ENCODE assay signal across 13 cellular contexts in the genomic region with DNA sequence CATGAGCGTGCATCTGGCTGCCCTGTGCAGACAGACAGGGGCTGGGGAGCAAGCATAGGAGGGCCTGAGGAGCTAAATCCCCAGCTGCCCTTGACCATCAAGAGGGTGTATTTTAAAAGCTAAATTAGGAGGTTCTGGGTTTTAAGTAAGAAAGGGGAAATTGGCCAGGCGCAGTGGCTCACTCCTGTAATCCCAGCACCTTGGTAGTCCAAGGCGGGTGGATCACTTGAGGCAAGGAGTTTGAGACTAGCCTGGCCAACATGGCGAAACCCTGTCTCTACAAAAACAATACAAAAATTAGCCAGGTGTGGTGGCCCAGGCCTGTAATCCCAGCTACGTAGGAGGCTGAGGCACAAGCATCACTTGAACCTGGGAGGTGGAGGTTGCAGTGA. TPM values are rescaled to one million over a fixed set of nuclear protein-coding genes. Genes with fewer than 3 reads are reported as not detected.
DNase-seq lines count a peak whose midpoint lies in the region; ATAC-seq lines count a peak whose summit lies in the region.
"Had no signal": no experiment of that assay in that cellular context is flagged by ENCODE, and none has a peak within 500 bp of the region (broad histone marks: within the 10 kb centered on the region; RNA-seq: fewer than 3 reads in every experiment).

No MANE protein-coding gene starts in this region.

- H3K4me3 Mint-ChIP-seq in activated naive CD4-positive, alpha-beta T cell treated with anti-CD3 and anti-CD28 coated beads for 36 hours, result peak overlapping the region; percentile 60
- H3K4me3 Mint-ChIP-seq in stimulated activated memory B cell treated with anti-CD40 and anti-IgM and Interleukin-4, amounts not matched to agents 10 μg/mL and 1 μg/mL and 100 μg/mL, for 72 hours, result peak overlapping the region; percentile 71

- H3K4me1 Mint-ChIP-seq in activated naive CD4-positive, alpha-beta T cell treated with anti-CD3 and anti-CD28 coated beads for 36 hours (ENCODE audit: low read depth), result peaks cover 46% of the 10 kb centered on the region
- H3K4me1 Mint-ChIP-seq in stimulated activated memory B cell treated with anti-CD40 and anti-IgM and Interleukin-4, amounts not matched to agents 10 μg/mL and 1 μg/mL and 100 μg/mL, for 72 hours, result peaks cover 65% of the 10 kb centered on the region

- intact Hi-C loops in activated naive CD4-positive, alpha-beta T cell treated with anti-CD3 and anti-CD28 coated beads for 36 hours (cut with micrococcal nuclease), result no loop called here

- peak overlapping the region; percentile 66 for H3K27ac Mint-ChIP-seq in activated naive CD4-positive, alpha-beta T cell treated with anti-CD3 and anti-CD28 coated beads for 36 hours
- peak overlapping the region; percentile 92 for H3K27ac Mint-ChIP-seq in stimulated activated memory B cell treated with anti-CD40 and anti-IgM and Interleukin-4, amounts not matched to agents 10 μg/mL and 1 μg/mL and 100 μg/mL, for 72 hours

- DNase-seq in activated naive CD4-positive, alpha-beta T cell treated with anti-CD3 and anti-CD28 coated beads for 36 hours, result no peak
- DNase-seq in activated naive CD4-positive, alpha-beta T cell treated with anti-CD3 and anti-CD28 coated beads, Interleukin-2, amount 50 U/mL, for 16 hours, result no peak
- DNase-seq in UCSD-AML1 (lab: John Stamatoyannopoulos, UW; ENCODE audit: unreplicated experiment) (peak; percentile 61), left lobe of liver (ENCODE audit: low spot score) (peak; percentile 33), pons (ENCODE audit: low spot score) (no peak), RKO (ENCODE audit: low spot score) (no peak)
- DNase-seq: activated CD4-positive, alpha-beta T cell treated with anti-CD3 and anti-CD28 coated beads, Interleukin-2, amount 50 U/mL, for 48 hours; effector CD8-positive, alpha-beta T cell; kidney; SW 1271 had no signal

- H3K9me3 Mint-ChIP-seq in activated naive CD4-positive, alpha-beta T cell treated with anti-CD3 and anti-CD28 coated beads for 36 hours, result peaks cover 10% of the 10 kb centered on the region
- H3K9me3 Mint-ChIP-seq in stimulated activated memory B cell treated with anti-CD40 and anti-IgM and Interleukin-4, amounts not matched to agents 10 μg/mL and 1 μg/mL and 100 μg/mL, for 72 hours, result peaks cover 2% of the 10 kb centered on the region

- no peak for ATAC-seq in left lobe of liver
- ATAC-seq in stimulated activated memory B cell treated with anti-CD40 and anti-IgM and Interleukin-4, amounts not matched to agents 10 μg/mL and 1 μg/mL and 100 μg/mL, for 72 hours, result peak; percentile 0
- no peak for ATAC-seq in GM19452 (IDR thresholded peaks at IDR 0.05; ENCODE audit: unreplicated experiment)
- ATAC-seq: gastroesophageal sphincter had no signal

- H3K36me3 Mint-ChIP-seq in activated naive CD4-positive, alpha-beta T cell treated with anti-CD3 and anti-CD28 coated beads for 36 hours (ENCODE audit: low read depth), result peaks cover 11% of the 10 kb centered on the region
- peaks cover 23% of the 10 kb centered on the region for H3K36me3 Mint-ChIP-seq in stimulated activated memory B cell treated with anti-CD40 and anti-IgM and Interleukin-4, amounts not matched to agents 10 μg/mL and 1 μg/mL and 100 μg/mL, for 72 hours

- CTCF ChIA-PET in activated naive CD4-positive, alpha-beta T cell treated with anti-CD3 and anti-CD28 coated beads for 36 hours (lab: Charles Lee), result interaction anchor here (0.6 to 1.1 kb wide), 6 partner anchors 9 to 103 kb away, joined by 3 to 7 read pairs (median 4); no protein-coding TSS in a partner anchor

- no peaks in the 10 kb centered on the region for H3K27me3 Mint-ChIP-seq in activated naive CD4-positive, alpha-beta T cell treated with anti-CD3 and anti-CD28 coated beads for 36 hours (ENCODE audit: low read depth)
- H3K27me3 Mint-ChIP-seq in stimulated activated memory B cell treated with anti-CD40 and anti-IgM and Interleukin-4, amounts not matched to agents 10 μg/mL and 1 μg/mL and 100 μg/mL, for 72 hours, result no peaks in the 10 kb centered on the region

RNA-seq across cellular contexts. Expression of a gene that starts 27.8 kb away (rescaled TPM):
- 10 to 100 TPM; 31.2 to 31.4 TPM for total RNA-seq in activated naive CD4-positive, alpha-beta T cell treated with anti-CD3 and anti-CD28 coated beads for 36 hours
- total RNA-seq in left lobe of liver, result 31.8 TPM

RNA-seq across cellular contexts. Expression of a gene that starts 40.5 kb away (rescaled TPM):
- total RNA-seq in activated naive CD4-positive, alpha-beta T cell treated with anti-CD3 and anti-CD28 coated beads for 36 hours, result 10 to 100 TPM; 72.2 to 75.8 TPM
- 2.0 TPM for total RNA-seq in left lobe of liver

RNA-seq across cellular contexts. Expression of a gene that starts 56.1 kb away (rescaled TPM):
- total RNA-seq in activated naive CD4-positive, alpha-beta T cell treated with anti-CD3 and anti-CD28 coated beads for 36 hours, result 10 to 100 TPM; 18.8 to 21.1 TPM
- 62.7 TPM for total RNA-seq in left lobe of liver

Comparison
In these comparisons a context has a peak if more than half of its experiments do, and no peak if none do; other contexts are left out.
1. DNase-seq: peak in UCSD-AML1 (single experiment) and left lobe of liver (single experiment); none in activated naive CD4-positive, alpha-beta T cell treated with anti-CD3 and anti-CD28 coated beads for 36 hours (single experiment), activated naive CD4-positive, alpha-beta T cell treated with anti-CD3 and anti-CD28 coated beads, Interleukin-2, amount 50 U/mL, for 16 hours (single experiment), pons (single experiment) and RKO (single experiment).
2. RNA of a gene that starts 40.5 kb away (total RNA-seq): 72.2 to 75.8 TPM in activated naive CD4-positive, alpha-beta T cell treated with anti-CD3 and anti-CD28 coated beads for 36 hours; 2.0 TPM in left lobe of liver (single experiment); every median in the first group is over 10 times any median in the second.